24 cellular contexts compared by ENCODE assay signal in the genomic region with DNA sequence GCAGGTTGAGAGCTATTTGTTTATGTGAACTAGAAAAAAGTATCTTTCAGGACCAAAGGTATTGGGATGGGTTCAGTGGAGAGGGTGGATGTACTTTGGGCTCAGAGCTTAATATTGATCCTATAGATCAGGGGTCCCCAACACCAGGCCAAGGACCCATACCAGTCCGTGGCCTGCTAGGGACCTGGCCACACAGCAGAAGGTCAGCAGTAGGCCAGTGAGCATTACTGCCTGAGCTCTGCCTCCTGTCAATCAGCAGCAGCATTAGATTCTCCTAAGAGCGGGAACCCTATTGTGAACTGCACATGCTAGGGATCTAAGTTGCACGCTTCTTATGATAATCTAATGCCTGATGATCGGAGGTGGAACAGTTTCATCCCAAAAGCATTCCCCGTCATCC.
"Had no signal": no experiment of that assay in that cellular context is flagged by ENCODE, and none has a peak within 500 bp of the region (broad histone marks: within the 10 kb centered on the region; RNA-seq: fewer than 3 reads in every experiment).

No MANE protein-coding gene starts in this region.

- H3K4me3 Mint-ChIP-seq: mesothelial cell of epicardium; naive B cell; natural killer cell; nephron progenitor cell; neural progenitor cell; stimulated activated memory B cell treated with anti-CD40 and anti-IgM and Interleukin-4, amounts not matched to agents 10 μg/mL and 1 μg/mL and 100 μg/mL, for 72 hours; stimulated activated naive CD8-positive, alpha-beta T cell treated with anti-CD3 and anti-CD28 coated beads, Interleukin-15, amount 100 ng/mL, for 72 hours had no signal

- H3K36me3 ChIP-seq: left ventricle myocardium inferior, neural progenitor cell, neutrophil, right atrium auricular region, right lobe of liver, transverse colon, upper lobe of left lung, vagina had no signal

- H3K27ac Mint-ChIP-seq: mesothelial cell of epicardium; naive B cell; natural killer cell; nephron progenitor cell; neural progenitor cell; stimulated activated memory B cell treated with anti-CD40 and anti-IgM and Interleukin-4, amounts not matched to agents 10 μg/mL and 1 μg/mL and 100 μg/mL, for 72 hours; stimulated activated naive CD8-positive, alpha-beta T cell treated with anti-CD3 and anti-CD28 coated beads, Interleukin-15, amount 100 ng/mL, for 72 hours had no signal

- DNase-seq: islet precursor cell; left ventricle myocardium inferior; naive B cell; natural killer cell; nephron progenitor cell; occipital lobe; right lobe of liver; stimulated activated CD4-positive, alpha-beta T cell treated with anti-CD3 and anti-CD28 coated beads, Interleukin-1b, Interleukin-23, amount 100 ng/mL, for 48 hours; stimulated activated CD4-positive, alpha-beta T cell treated with anti-CD3 and anti-CD28 coated beads, Interleukin-2, amount 100 ng/mL, for 48 hours; stimulated activated CD4-positive, alpha-beta T cell treated with anti-CD3 and anti-CD28 coated beads, Interleukin-4, amount 100 ng/mL, for 4 hours; stimulated activated CD8-positive, alpha-beta memory T cell treated with anti-CD3 and anti-CD28 coated beads, Interleukin-4, amount 100 ng/mL, for 48 hours; stimulated activated naive CD4-positive, alpha-beta T cell treated with Interleukin-2 at 50 U/mL for 16 hours; stimulated activated naive CD8-positive, alpha-beta T cell treated with anti-CD3 and anti-CD28 coated beads, Interleukin-15, amount 100 ng/mL, for 72 hours; transverse colon; upper lobe of left lung had no signal

- H3K4me3 ChIP-seq: left ventricle myocardium inferior, lung, neural progenitor cell, right atrium auricular region, right lobe of liver, smooth muscle cell, transverse colon, upper lobe of left lung, vagina had no signal

- H3K79me2 ChIP-seq: parathyroid adenoma had no signal

- H2AFZ ChIP-seq: neural progenitor cell, parathyroid adenoma had no signal

- H3K9ac ChIP-seq: neural progenitor cell, parathyroid adenoma had no signal

- H3K4me1 Mint-ChIP-seq: mesothelial cell of epicardium; naive B cell; neural progenitor cell; stimulated activated memory B cell treated with anti-CD40 and anti-IgM and Interleukin-4, amounts not matched to agents 10 μg/mL and 1 μg/mL and 100 μg/mL, for 72 hours; stimulated activated naive CD8-positive, alpha-beta T cell treated with anti-CD3 and anti-CD28 coated beads, Interleukin-15, amount 100 ng/mL, for 72 hours had no signal

- H3K9me3 ChIP-seq: left ventricle myocardium inferior, neutrophil, right atrium auricular region, right lobe of liver, transverse colon, upper lobe of left lung, vagina had no signal

- ATAC-seq: stimulated activated memory B cell treated with anti-CD40 and anti-IgM and Interleukin-4, amounts not matched to agents 10 μg/mL and 1 μg/mL and 100 μg/mL, for 72 hours had no signal

- H3K27me3 ChIP-seq: neural progenitor cell, neutrophil, right atrium auricular region, right lobe of liver, transverse colon, upper lobe of left lung, vagina had no signal

- H3K9me3 Mint-ChIP-seq: mesothelial cell of epicardium; naive B cell; natural killer cell; nephron progenitor cell; neural progenitor cell; stimulated activated memory B cell treated with anti-CD40 and anti-IgM and Interleukin-4, amounts not matched to agents 10 μg/mL and 1 μg/mL and 100 μg/mL, for 72 hours; stimulated activated naive CD8-positive, alpha-beta T cell treated with anti-CD3 and anti-CD28 coated beads, Interleukin-15, amount 100 ng/mL, for 72 hours had no signal

- H3K4me2 ChIP-seq: neural progenitor cell, smooth muscle cell had no signal

- H3K27ac ChIP-seq: left ventricle myocardium inferior, neural progenitor cell, neutrophil, parathyroid adenoma, right atrium auricular region, right lobe of liver, transverse colon, upper lobe of left lung, vagina had no signal

- H3K36me3 Mint-ChIP-seq: mesothelial cell of epicardium; naive B cell; natural killer cell; neural progenitor cell; stimulated activated memory B cell treated with anti-CD40 and anti-IgM and Interleukin-4, amounts not matched to agents 10 μg/mL and 1 μg/mL and 100 μg/mL, for 72 hours had no signal

- H3K4me1 ChIP-seq: left ventricle myocardium inferior, neural progenitor cell, parathyroid adenoma, right atrium auricular region, right lobe of liver, transverse colon, upper lobe of left lung, vagina had no signal
